Comparison of ENCODE assay signal across 21 cellular contexts in genomic region chr17:7190276-7190917, GRCh38. TPM values are rescaled to one million over a fixed set of nuclear protein-coding genes. Genes with fewer than 3 reads are reported as not detected.
A peak's percentile ranks its signal among the peaks of the same experiment; 100 is the strongest.
DNase-seq lines count a peak whose midpoint lies in the region; ATAC-seq and TF ChIP-seq lines count a peak whose summit lies in the region.
"Had no signal": no experiment of that assay in that cellular context is flagged by ENCODE, and none has a peak within 500 bp of the region (broad histone marks: within the 10 kb centered on the region; RNA-seq: fewer than 3 reads in every experiment).

No MANE protein-coding gene starts in this region.

- no peak overlapping the region for H3K4me3 ChIP-seq in NT2/D1 (ENCODE audit: insufficient read length, low read depth)
- H3K4me3 ChIP-seq: BLaER1 treated with 17β-estradiol and CSF1 and Interleukin-3, amounts not matched to agents 10 nM and 100 nM; GM12878 had no signal

- H3K9me3 ChIP-seq in NT2/D1 (ENCODE audit: insufficient read depth, low read length), result no peaks in the 10 kb centered on the region
- H3K9me3 ChIP-seq: BLaER1 treated with 17β-estradiol and CSF1 and Interleukin-3, amounts not matched to agents 10 nM and 100 nM had no signal

- H3K4me1 ChIP-seq in NT2/D1 (ENCODE audit: insufficient read depth, insufficient read length), result peaks cover 6% of the 10 kb centered on the region

- DNase-seq in activated naive CD4-positive, alpha-beta T cell treated with anti-CD3 and anti-CD28 coated beads, Interleukin-2, amount 10 ng/mL, durations not matched to agents 7 days and 5 days, result peak; percentile 19
- DNase-seq in activated naive CD4-positive, alpha-beta T cell treated with anti-CD3 and anti-CD28 coated beads, Interleukin-2, amount 50 U/mL, for 16 hours, result no peak
- DNase-seq in NT2/D1 (ENCODE audit: low read depth, low spot score) (no peak), glutamatergic neuron (no peak), activated T-cell treated with anti-CD3 and anti-CD28 coated beads for 4 hours (no peak)
- DNase-seq in stimulated activated naive CD8-positive, alpha-beta T cell treated with anti-CD3 and anti-CD28 coated beads, Interleukin-15, amount 100 ng/mL, for 72 hours, result no peak
- no peak for DNase-seq in activated CD4-positive, alpha-beta T cell treated with anti-CD3 and anti-CD28 coated beads for 1 hour
- DNase-seq: 8988T; Calu3; CD8-positive, alpha-beta T cell; DMS53; DND-41; EL; GOT3; HCEC 1CT; KBM-7 had no signal

- H3K27ac Mint-ChIP-seq in activated naive CD4-positive, alpha-beta T cell treated with anti-CD3 and anti-CD28 coated beads, Interleukin-2, amount 10 ng/mL, durations not matched to agents 7 days and 5 days, result no peak overlapping the region
- H3K27ac Mint-ChIP-seq in glutamatergic neuron (ENCODE audit: unreplicated experiment), result peak overlapping the region; percentile 59
- H3K27ac Mint-ChIP-seq in stimulated activated naive CD8-positive, alpha-beta T cell treated with anti-CD3 and anti-CD28 coated beads, Interleukin-15, amount 100 ng/mL, for 72 hours, result no peak overlapping the region
- H3K27ac Mint-ChIP-seq: B cell; CD8-positive, alpha-beta T cell; IgD-negative memory B cell had no signal

- no peak overlapping the region for H3K4me3 Mint-ChIP-seq in activated naive CD4-positive, alpha-beta T cell treated with anti-CD3 and anti-CD28 coated beads, Interleukin-2, amount 10 ng/mL, durations not matched to agents 7 days and 5 days
- H3K4me3 Mint-ChIP-seq in glutamatergic neuron (ENCODE audit: unreplicated experiment), result peak overlapping the region; percentile 30
- H3K4me3 Mint-ChIP-seq in stimulated activated naive CD8-positive, alpha-beta T cell treated with anti-CD3 and anti-CD28 coated beads, Interleukin-15, amount 100 ng/mL, for 72 hours, result no peak overlapping the region
- H3K4me3 Mint-ChIP-seq: B cell; CD8-positive, alpha-beta T cell; IgD-negative memory B cell had no signal

- H3K9ac ChIP-seq in NT2/D1 (ENCODE audit: insufficient read length, low read depth), result peak overlapping the region; percentile 21
- H3K9ac ChIP-seq: BLaER1 treated with 17β-estradiol and CSF1 and Interleukin-3, amounts not matched to agents 10 nM and 100 nM had no signal

- no peaks in the 10 kb centered on the region for H3K9me3 Mint-ChIP-seq in activated naive CD4-positive, alpha-beta T cell treated with anti-CD3 and anti-CD28 coated beads, Interleukin-2, amount 10 ng/mL, durations not matched to agents 7 days and 5 days
- H3K9me3 Mint-ChIP-seq in glutamatergic neuron (ENCODE audit: unreplicated experiment), result peaks cover 10% of the 10 kb centered on the region
- no peaks in the 10 kb centered on the region for H3K9me3 Mint-ChIP-seq in stimulated activated naive CD8-positive, alpha-beta T cell treated with anti-CD3 and anti-CD28 coated beads, Interleukin-15, amount 100 ng/mL, for 72 hours
- H3K9me3 Mint-ChIP-seq: CD8-positive, alpha-beta T cell had no signal

- peaks cover 34% of the 10 kb centered on the region for H3K36me3 ChIP-seq in NT2/D1 (ENCODE audit: insufficient read depth, insufficient read length, low read length)

- no peaks in the 10 kb centered on the region for H3K36me3 Mint-ChIP-seq in activated naive CD4-positive, alpha-beta T cell treated with anti-CD3 and anti-CD28 coated beads, Interleukin-2, amount 10 ng/mL, durations not matched to agents 7 days and 5 days
- no peaks in the 10 kb centered on the region for H3K36me3 Mint-ChIP-seq in glutamatergic neuron (ENCODE audit: unreplicated experiment)

- CTCF ChIA-PET in activated naive CD4-positive, alpha-beta T cell treated with anti-CD3 and anti-CD28 coated beads, Interleukin-2, amount 10 ng/mL, durations not matched to agents 7 days and 5 days (lab: Charles Lee), result interaction anchor here (1.1 kb wide), 1 partner anchor 13 kb away, joined by 4 read pairs; no protein-coding TSS in a partner anchor

- no peak for ATAC-seq in stimulated activated naive CD8-positive, alpha-beta T cell treated with anti-CD3 and anti-CD28 coated beads, Interleukin-15, amount 100 ng/mL, for 72 hours
- no peak for ATAC-seq in GM21381 (IDR thresholded peaks at IDR 0.05; ENCODE audit: unreplicated experiment)
- ATAC-seq: CD8-positive, alpha-beta T cell; GM12878 had no signal

- H3K4me1 Mint-ChIP-seq in activated naive CD4-positive, alpha-beta T cell treated with anti-CD3 and anti-CD28 coated beads, Interleukin-2, amount 10 ng/mL, durations not matched to agents 7 days and 5 days, result peaks cover 7% of the 10 kb centered on the region
- H3K4me1 Mint-ChIP-seq in glutamatergic neuron (ENCODE audit: low read depth, unreplicated experiment), result peaks cover 31% of the 10 kb centered on the region
- no peaks in the 10 kb centered on the region for H3K4me1 Mint-ChIP-seq in stimulated activated naive CD8-positive, alpha-beta T cell treated with anti-CD3 and anti-CD28 coated beads, Interleukin-15, amount 100 ng/mL, for 72 hours

- peaks cover 3% of the 10 kb centered on the region for H3K27me3 Mint-ChIP-seq in activated naive CD4-positive, alpha-beta T cell treated with anti-CD3 and anti-CD28 coated beads, Interleukin-2, amount 10 ng/mL, durations not matched to agents 7 days and 5 days
- peaks cover 15% of the 10 kb centered on the region for H3K27me3 Mint-ChIP-seq in glutamatergic neuron (ENCODE audit: unreplicated experiment)
- no peaks in the 10 kb centered on the region for H3K27me3 Mint-ChIP-seq in stimulated activated naive CD8-positive, alpha-beta T cell treated with anti-CD3 and anti-CD28 coated beads, Interleukin-15, amount 100 ng/mL, for 72 hours
- H3K27me3 Mint-ChIP-seq: IgD-negative memory B cell had no signal

- no peak for TF ChIP-seq CTCF in glutamatergic neuron (IDR thresholded peaks at IDR 0.05; ENCODE audit: partially characterized antibody, unreplicated experiment)

- no peaks in the 10 kb centered on the region for H3K27me3 ChIP-seq in NT2/D1 (ENCODE audit: insufficient read depth, insufficient read length)
- H3K27me3 ChIP-seq: BLaER1 treated with 17β-estradiol and CSF1 and Interleukin-3, amounts not matched to agents 10 nM and 100 nM had no signal

RNA-seq across cellular contexts. Expression of gene ASGR1, which starts 11.2 kb away (rescaled TPM):
- 29.0 TPM for total RNA-seq in glutamatergic neuron (ENCODE audit: unreplicated experiment)

RNA-seq across cellular contexts. Expression of gene DLG4, which starts 29.2 kb away (rescaled TPM):
- total RNA-seq in glutamatergic neuron (ENCODE audit: unreplicated experiment), result 157 TPM

RNA-seq across cellular contexts. Expression of gene ACADVL, which starts 29.3 kb away (rescaled TPM):
- 375 TPM for total RNA-seq in glutamatergic neuron (ENCODE audit: unreplicated experiment)

RNA-seq across cellular contexts. Expression of gene DVL2, which starts 43.9 kb away (rescaled TPM):
- 79.1 TPM for total RNA-seq in glutamatergic neuron (ENCODE audit: unreplicated experiment)

RNA-seq across cellular contexts. Expression of gene PHF23, which starts 48.9 kb away (rescaled TPM):
- total RNA-seq in glutamatergic neuron (ENCODE audit: unreplicated experiment), result 72.3 TPM
